27 cellular contexts compared by ENCODE assay signal in the genomic region with DNA sequence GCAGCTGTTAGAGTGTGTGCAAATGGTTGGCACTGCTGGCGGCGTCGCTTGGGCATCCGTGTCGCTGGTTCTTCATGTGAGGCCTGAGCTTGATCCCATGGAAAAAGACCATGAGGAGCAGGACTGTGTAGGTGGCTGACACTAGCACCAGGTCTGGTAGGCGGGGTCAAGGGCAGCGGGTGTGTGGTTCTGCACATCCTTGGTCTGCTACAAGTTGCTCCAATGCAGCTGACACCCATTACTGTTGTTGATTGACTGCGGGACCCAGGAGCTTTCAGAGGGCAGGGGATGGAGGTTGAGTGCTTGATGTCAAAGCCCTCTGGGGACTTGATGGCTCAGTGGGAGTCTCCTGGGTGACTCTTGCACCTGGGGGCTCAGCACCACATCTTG. TPM values are rescaled to one million over a fixed set of nuclear protein-coding genes. Genes with fewer than 3 reads are reported as not detected.
"Had no signal": no experiment of that assay in that cellular context is flagged by ENCODE, and none has a peak within 500 bp of the region (broad histone marks: within the 10 kb centered on the region; RNA-seq: fewer than 3 reads in every experiment).

No MANE protein-coding gene starts in this region.

- H3K27ac ChIP-seq: heart right ventricle, hepatocyte, left lung, lower lobe of right lung, neutrophil, ovary, right atrium auricular region, right lobe of liver, skin epidermis, suprapubic skin, thoracic aorta, tibial artery, upper lobe of right lung had no signal

- DNase-seq: heart right ventricle; islet precursor cell; kidney glomerular epithelial cell; left colon; lower lobe of right lung; mammary epithelial cell; mesenchymal stem cell; naive thymus-derived CD4-positive, alpha-beta T cell; occipital lobe; ovary; right lobe of liver; stimulated activated CD4-positive, alpha-beta T cell treated with anti-CD3 and anti-CD28 coated beads, Interleukin-4, amount 100 ng/mL, for 24 hours; stimulated activated naive CD4-positive, alpha-beta T cell; tibial artery; trophoblast cell had no signal

- H3K79me2 ChIP-seq: hepatocyte had no signal

- H3K9me3 ChIP-seq: heart right ventricle, left lung, lower lobe of right lung, neutrophil, ovary, right atrium auricular region, right lobe of liver, suprapubic skin, thoracic aorta, tibial artery, upper lobe of right lung had no signal

- H2AFZ ChIP-seq: hepatocyte had no signal

- FAIRE-seq: urothelium cell line had no signal

- H3K27me3 ChIP-seq: hepatocyte, ovary, right atrium auricular region, right lobe of liver, tibial artery, upper lobe of right lung had no signal

- H3K4me1 ChIP-seq: left lung, lower lobe of right lung, right atrium auricular region, right lobe of liver, suprapubic skin, upper lobe of right lung had no signal

- H3K36me3 ChIP-seq: heart right ventricle, left lung, lower lobe of right lung, neutrophil, ovary, right atrium auricular region, right lobe of liver, suprapubic skin, thoracic aorta, tibial artery, upper lobe of right lung had no signal

- H3K4me3 ChIP-seq: heart right ventricle, hepatocyte, left lung, lower lobe of right lung, ovary, right atrium auricular region, right lobe of liver, skin epidermis, suprapubic skin, thoracic aorta, tibial artery, upper lobe of right lung had no signal

- H3K4me2 ChIP-seq: hepatocyte had no signal

- ATAC-seq: heart right ventricle; left colon; left lung; lower lobe of right lung; naive thymus-derived CD4-positive, alpha-beta T cell; natural killer cell treated with Interleukin-12 subunit alpha and Interleukin-12 subunit beta and Interleukin-15 and Interleukin-18, amount 100 ng/mL, for 72 hours; right lobe of liver; upper lobe of right lung had no signal

RNA-seq across cellular contexts. Expression of a gene that starts 29.0 kb away (rescaled TPM):
- total RNA-seq: liver; natural killer cell treated with Interleukin-12 subunit alpha and Interleukin-12 subunit beta and Interleukin-15 and Interleukin-18, amount 100 ng/mL, for 72 hours; occipital lobe; right atrium auricular region; right lobe of liver; thoracic aorta; upper lobe of right lung had no signal
- polyA plus RNA-seq: naive thymus-derived CD4-positive, alpha-beta T cell; neural cell had no signal
